8 cellular contexts compared by ENCODE assay signal in genomic region chr1:223500560-223501425, GRCh38.
A peak's percentile ranks its signal among the peaks of the same experiment; 100 is the strongest.
DNase-seq lines count a peak whose midpoint lies in the region; ATAC-seq and TF ChIP-seq lines count a peak whose summit lies in the region.

No MANE protein-coding gene starts in this region.

- H3K9me3 ChIP-seq in sigmoid colon = no peaks in the 10 kb centered on the region

- H3K36me3 ChIP-seq in sigmoid colon = no peaks in the 10 kb centered on the region

- H3K27me3 ChIP-seq in sigmoid colon = no peaks in the 10 kb centered on the region

- TF ChIP-seq POLR2A in sigmoid colon (IDR thresholded peaks at IDR 0.05) = no peak

- H3K4me1 ChIP-seq in sigmoid colon = peaks cover 0 to 7% (median 4%) of the 10 kb centered on the region in 4 donors

- intact Hi-C loops in sigmoid colon (cut with DNase I) = no loop called here

- ATAC-seq in GM18858 (IDR thresholded peaks at IDR 0.05; ENCODE audit: unreplicated experiment) (no peak), GM19395 (IDR thresholded peaks at IDR 0.05; ENCODE audit: unreplicated experiment) (no peak), HG03045 (IDR thresholded peaks at IDR 0.05; ENCODE audit: unreplicated experiment) (no peak)

- H3K27ac ChIP-seq in epithelial cell of prostate (peak overlapping the region; percentile 47), sigmoid colon (no peak overlapping the region)

- TF ChIP-seq EP300 in sigmoid colon (IDR thresholded peaks at IDR 0.05) = no peak

- 73 to 75% methylated on average over 11 of the region's 11 CpGs for WGBS in sigmoid colon, 2 donors

- DNase-seq in GM04503 (ENCODE audit: low read depth) (peak; percentile 68), NCI-H226 (peak; percentile 65), epithelial cell of prostate (ENCODE audit: low read depth, low spot score) (peak; percentile 98), renal cortical epithelial cell (ENCODE audit: low read depth) (peak; percentile 100), sigmoid colon (no peak)

- no peak overlapping the region for H3K4me3 ChIP-seq in sigmoid colon

- no peak for TF ChIP-seq CTCF in sigmoid colon (IDR thresholded peaks at IDR 0.05)
